Comparison of ENCODE assay signal across 22 cellular contexts in the genomic region with DNA sequence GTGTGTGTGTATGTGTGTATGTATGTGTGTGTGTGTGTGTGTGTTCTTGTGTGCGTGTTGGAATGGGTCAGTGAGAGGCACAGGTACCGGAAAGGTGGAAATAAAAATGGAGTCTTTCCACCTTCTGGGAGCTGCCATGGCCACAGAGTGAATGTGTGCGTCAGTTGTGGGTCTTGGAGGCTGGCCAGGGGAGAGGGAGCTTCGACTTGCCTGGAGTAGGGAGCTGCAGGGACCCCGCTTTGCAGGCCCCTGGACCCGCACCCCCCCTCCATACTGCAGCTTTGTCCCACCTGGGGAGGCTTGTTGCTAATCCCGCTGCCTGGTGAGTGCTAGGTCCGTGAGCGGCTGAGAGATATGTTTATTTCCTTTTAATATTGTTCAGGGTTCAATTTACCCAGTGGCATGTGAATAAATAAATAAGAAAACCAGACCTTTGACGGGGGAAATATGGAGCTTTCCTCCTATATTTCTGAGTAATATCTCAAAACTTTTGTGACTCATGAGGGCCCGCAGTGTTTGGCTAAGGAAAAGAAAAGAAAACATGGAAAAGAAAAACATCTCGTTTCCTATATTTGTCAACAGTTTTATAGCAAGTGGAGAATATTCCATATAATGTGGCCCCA. TPM values are rescaled to one million over a fixed set of nuclear protein-coding genes. Genes with fewer than 3 reads are reported as not detected.
DNase-seq lines count a peak whose midpoint lies in the region; ATAC-seq, FAIRE-seq and TF ChIP-seq lines count a peak whose summit lies in the region.
"Had no signal": no experiment of that assay in that cellular context is flagged by ENCODE, and none has a peak within 500 bp of the region (broad histone marks: within the 10 kb centered on the region; RNA-seq: fewer than 3 reads in every experiment).

No MANE protein-coding gene starts in this region.

- peak; percentile 96 for FAIRE-seq in HTR-8/SVneo (lab: Jason Lieb, UNC)
- FAIRE-seq: keratinocyte had no signal

- no peaks in the 10 kb centered on the region for H3K9me3 Mint-ChIP-seq in Calu3 (ENCODE audit: low read depth, unreplicated experiment)
- H3K9me3 Mint-ChIP-seq: dendritic cell treated with granulocyte-macrophage colony-stimulating factor and Interleukin-4, amounts not matched to agents 40 ng/mL and 50 ng/mL, for 4 days; H9; memory B cell; naive thymus-derived CD8-positive, alpha-beta T cell had no signal

- TF ChIP-seq CTCF in Calu3 (IDR thresholded peaks at IDR 0.05; ENCODE audit: unreplicated experiment) (no peak), astrocyte of the cerebellum (IDR thresholded peaks at IDR 0.05; ENCODE audit: low read depth, low read length, missing control alignments) (no peak)

- H3K4me3 ChIP-seq in astrocyte of the cerebellum (ENCODE audit: low read depth, low read length) = no peak overlapping the region
- H3K4me3 ChIP-seq: adrenal gland, skin epidermis, thoracic aorta had no signal

- H3K36me3 Mint-ChIP-seq in Calu3 (ENCODE audit: insufficient read depth, unreplicated experiment) = peaks cover 5% of the 10 kb centered on the region
- H3K36me3 Mint-ChIP-seq: memory B cell; naive thymus-derived CD8-positive, alpha-beta T cell had no signal

- H3K27me3 Mint-ChIP-seq in Calu3 (ENCODE audit: unreplicated experiment) = peaks cover 92% of the 10 kb centered on the region
- H3K27me3 Mint-ChIP-seq: naive thymus-derived CD8-positive, alpha-beta T cell had no signal

- H3K4me3 Mint-ChIP-seq in Calu3 (ENCODE audit: low read depth, unreplicated experiment) = no peak overlapping the region
- H3K4me3 Mint-ChIP-seq: dendritic cell treated with granulocyte-macrophage colony-stimulating factor and Interleukin-4, amounts not matched to agents 40 ng/mL and 50 ng/mL, for 4 days; H9; memory B cell; naive thymus-derived CD8-positive, alpha-beta T cell had no signal

- in situ Hi-C loops in astrocyte of the cerebellum (cut with HindIII; ENCODE audit: low sequenced_read_pairs) = no loop called here

- no peak overlapping the region for H3K27ac ChIP-seq in substantia nigra (ENCODE audit: low read depth, low read length, poor library complexity, severe bottlenecking)
- H3K27ac ChIP-seq: adrenal gland, parathyroid adenoma, skin epidermis, thoracic aorta had no signal

- no peak overlapping the region for H3K27ac Mint-ChIP-seq in Calu3 (ENCODE audit: unreplicated experiment)
- H3K27ac Mint-ChIP-seq: dendritic cell treated with granulocyte-macrophage colony-stimulating factor and Interleukin-4, amounts not matched to agents 40 ng/mL and 50 ng/mL, for 4 days; H9; memory B cell had no signal

- no TSS peak for BruUV-seq in Calu3 (replicated peaks; lab: Mats Ljungman, UMichigan)

- DNase-seq in Calu3 (peak; percentile 39), HTR-8/SVneo (ENCODE audit: insufficient read length, low spot score) (peak; percentile 39), astrocyte of the cerebellum (ENCODE audit: low read depth) (peak; percentile 13), glomerular visceral epithelial cell (ENCODE audit: extremely low spot score) (peak; percentile 31), cortex of kidney (lab: John Stamatoyannopoulos, UW) (no peak), substantia nigra (lab: John Stamatoyannopoulos, UW) (no peak)
- DNase-seq: activated CD4-positive, CD25-positive, alpha-beta regulatory T cell; adrenal gland; AML-193; H9; NCI-H146; NK-92 treated with Interleukin-12 subunit alpha and Interleukin-12 subunit beta, amount 100 ng/mL, for 24 hours; T-helper 2 cell had no signal

- intact Hi-C loops in Calu3 (cut with micrococcal nuclease; ENCODE audit: unreplicated experiment) = no loop called here

- H3K4me1 Mint-ChIP-seq in Calu3 (ENCODE audit: low read depth, unreplicated experiment) = peaks cover 8% of the 10 kb centered on the region

- ATAC-seq in HG03378 (IDR thresholded peaks at IDR 0.05; ENCODE audit: unreplicated experiment) (no peak), HG03565 (IDR thresholded peaks at IDR 0.05; ENCODE audit: unreplicated experiment) (no peak)
- ATAC-seq: naive thymus-derived CD8-positive, alpha-beta T cell had no signal

- CTCF ChIA-PET in Calu3 (lab: Charles Lee) = interaction anchor here (0.6 to 0.9 kb wide), 4 partner anchors 10 to 316 kb away, joined by 3 read pairs; no protein-coding TSS in a partner anchor

RNA-seq across cellular contexts. Expression of gene CCDC167, which starts 24.4 kb away (rescaled TPM):
- 30.1 and 40.2 TPM in 2 replicates for total RNA-seq in Calu3 (2022)

Comparison
In these comparisons a context has a peak if more than half of its experiments do, and no peak if none do; other contexts are left out.
1. DNase-seq: peak in Calu3 (single experiment), HTR-8/SVneo (single experiment), astrocyte of the cerebellum (single experiment) and glomerular visceral epithelial cell (single experiment); none in cortex of kidney (single experiment) and substantia nigra (0 of 49).